In genomic region chr1:54403808-54404261, GRCh38 we compare ENCODE assay signal across 9 cellular contexts. TPM values are rescaled to one million over a fixed set of nuclear protein-coding genes. Genes with fewer than 3 reads are reported as not detected.
A peak's percentile ranks its signal among the peaks of the same experiment; 100 is the strongest.
DNase-seq lines count a peak whose midpoint lies in the region; ATAC-seq and TF ChIP-seq lines count a peak whose summit lies in the region.
"Had no signal": no experiment of that assay in that cellular context is flagged by ENCODE, and none has a peak within 500 bp of the region (broad histone marks: within the 10 kb centered on the region; RNA-seq: fewer than 3 reads in every experiment).

No MANE protein-coding gene starts in this region.

- H3K9ac ChIP-seq in NT2/D1 (ENCODE audit: insufficient read length, low read depth) (peak overlapping the region; percentile 95), duodenal mucosa (ENCODE audit: low read depth in 1 of 2, low read length in 2 of 2) (no peak overlapping the region)

- H3K27ac ChIP-seq in duodenal mucosa (ENCODE audit: low read depth, low read length) = no peak overlapping the region
- H3K27ac ChIP-seq in ovary = peak overlapping the region in 1 of 2 donors; percentile 68
- H3K27ac ChIP-seq in heart right ventricle = peak overlapping the region in 2 of 10 donors; percentile 13 to 57
- H3K27ac ChIP-seq: SJCRH30 had no signal

- no peak for TF ChIP-seq POLR2A in ovary (IDR thresholded peaks at IDR 0.05)

- no peak for ATAC-seq in HG03469 (IDR thresholded peaks at IDR 0.05; ENCODE audit: unreplicated experiment)
- ATAC-seq in Right ventricle myocardium inferior = no peak
- ATAC-seq in heart right ventricle = no peak

- H3K36me3 ChIP-seq in NT2/D1 (ENCODE audit: insufficient read depth, insufficient read length, low read length) (peaks cover 57% of the 10 kb centered on the region), duodenal mucosa (ENCODE audit: control insufficient read depth in 1 of 2, insufficient read depth in 2 of 2, low read length in 2 of 2) (peaks cover 29 to 40% of the 10 kb centered on the region in 2 donors), ovary (no peaks in the 10 kb centered on the region), heart right ventricle (peaks cover 0 to 44% (median 11%) of the 10 kb centered on the region in 9 donors)

- WGBS in ovary, 3 donors = 6 to 18% (median 9%) methylated on average over 10 of the region's 10 CpGs
- 58 to 60% methylated on average over 10 of the region's 10 CpGs for WGBS in heart right ventricle, 2 donors

- no peak for TF ChIP-seq EP300 in ovary (IDR thresholded peaks at IDR 0.05)

- H3K4me1 ChIP-seq in NT2/D1 (ENCODE audit: insufficient read depth, insufficient read length) (peaks cover 7% of the 10 kb centered on the region), duodenal mucosa (ENCODE audit: control insufficient read depth in 1 of 2, insufficient read depth in 2 of 2, low read length in 2 of 2) (peaks cover 47 to 48% of the 10 kb centered on the region in 2 donors), ovary (ENCODE audit: insufficient read depth) (peaks cover 26% of the 10 kb centered on the region), heart right ventricle (peaks cover 10 to 69% (median 57%) of the 10 kb centered on the region in 9 donors)

- TF ChIP-seq CTCF in ovary (IDR thresholded peaks at IDR 0.05) (no peak), heart right ventricle (IDR thresholded peaks at IDR 0.05) (no peak)

- H3K9me3 ChIP-seq in NT2/D1 (ENCODE audit: insufficient read depth, low read length) = no peaks in the 10 kb centered on the region
- no peaks in the 10 kb centered on the region for H3K9me3 ChIP-seq in duodenal mucosa (ENCODE audit: control insufficient read depth in 1 of 2, low read length in 2 of 2)
- no peaks in the 10 kb centered on the region for H3K9me3 ChIP-seq in ovary
- H3K9me3 ChIP-seq in heart right ventricle = no peaks in the 10 kb centered on the region
- H3K9me3 ChIP-seq: SJCRH30 had no signal

- peak overlapping the region; percentile 87 for H3K4me3 ChIP-seq in NT2/D1 (ENCODE audit: insufficient read length, low read depth)
- H3K4me3 ChIP-seq in duodenal mucosa (ENCODE audit: low read depth in 1 of 2, low read length in 2 of 2) = peak overlapping the region; percentile 81 to 88
- peak overlapping the region; percentile 98 for H3K4me3 ChIP-seq in ovary
- H3K4me3 ChIP-seq in heart right ventricle = peak overlapping the region in 5 of 10 donors; percentile 16 to 93 (median 88)
- H3K4me3 ChIP-seq: SJCRH30 had no signal

- DNase-seq in EH (ENCODE audit: low read depth) = peak; percentile 84
- no peak for DNase-seq in NT2/D1 (ENCODE audit: low read depth, low spot score)
- DNase-seq in ovary = peak in 2 of 5 donors; percentile 31 to 36
- DNase-seq in Right ventricle myocardium inferior (ENCODE audit: missing footprints) = no peak
- DNase-seq in Ammon's horn (ENCODE audit: low spot score) = no peak
- DNase-seq in heart right ventricle = no peak

- H3K27me3 ChIP-seq in NT2/D1 (ENCODE audit: insufficient read depth, insufficient read length) (no peaks in the 10 kb centered on the region), duodenal mucosa (ENCODE audit: control insufficient read depth in 1 of 2, insufficient read depth in 2 of 2, low read length in 2 of 2) (no peaks in the 10 kb centered on the region), ovary (no peaks in the 10 kb centered on the region), heart right ventricle (no peaks in the 10 kb centered on the region)
- H3K27me3 ChIP-seq: SJCRH30 had no signal

- intact Hi-C loops in ovary (cut with DNase I) (loop anchor here (5.0 to 10.0 kb wide), 8 partner anchors 52 to 339 kb away; no protein-coding TSS in a partner anchor), Right ventricle myocardium inferior (cut with DNase I) (loop anchor here (10.0 kb wide), 2 partner anchors 181 to 329 kb away; no protein-coding TSS in a partner anchor), heart right ventricle (cut with DNase I) (loop anchor here in 9 of 10 donors (5.0 to 10.0 kb wide), 15 partner anchors 37 to 349 kb away; partner anchors contain the start of genes CYB5RL (in 4 of the 9), MRPL37 (in 4 of the 9), TCEANC2 (in 1 of the 9) and TMEM59 (in 1 of the 9))

RNA-seq across cellular contexts. Expression of gene SSBP3, which starts 2.4 kb away (rescaled TPM):
- total RNA-seq in ovary = 100 to 1,000 TPM in 5 of 7 donors, 10 to 100 TPM in 2; 41.2 to 247 (median 143) TPM
- polyA plus RNA-seq in ovary = 100 to 1,000 TPM; 156 to 200 TPM
- total RNA-seq in Right ventricle myocardium inferior = 53.6 TPM
- total RNA-seq in heart right ventricle = 10 to 100 TPM; 33.7 to 71.9 (median 52.8) TPM
- polyA plus RNA-seq in heart right ventricle = 10 to 100 TPM; 17.6 to 58.8 TPM
